9 cellular contexts compared by ENCODE assay signal in the genomic region with DNA sequence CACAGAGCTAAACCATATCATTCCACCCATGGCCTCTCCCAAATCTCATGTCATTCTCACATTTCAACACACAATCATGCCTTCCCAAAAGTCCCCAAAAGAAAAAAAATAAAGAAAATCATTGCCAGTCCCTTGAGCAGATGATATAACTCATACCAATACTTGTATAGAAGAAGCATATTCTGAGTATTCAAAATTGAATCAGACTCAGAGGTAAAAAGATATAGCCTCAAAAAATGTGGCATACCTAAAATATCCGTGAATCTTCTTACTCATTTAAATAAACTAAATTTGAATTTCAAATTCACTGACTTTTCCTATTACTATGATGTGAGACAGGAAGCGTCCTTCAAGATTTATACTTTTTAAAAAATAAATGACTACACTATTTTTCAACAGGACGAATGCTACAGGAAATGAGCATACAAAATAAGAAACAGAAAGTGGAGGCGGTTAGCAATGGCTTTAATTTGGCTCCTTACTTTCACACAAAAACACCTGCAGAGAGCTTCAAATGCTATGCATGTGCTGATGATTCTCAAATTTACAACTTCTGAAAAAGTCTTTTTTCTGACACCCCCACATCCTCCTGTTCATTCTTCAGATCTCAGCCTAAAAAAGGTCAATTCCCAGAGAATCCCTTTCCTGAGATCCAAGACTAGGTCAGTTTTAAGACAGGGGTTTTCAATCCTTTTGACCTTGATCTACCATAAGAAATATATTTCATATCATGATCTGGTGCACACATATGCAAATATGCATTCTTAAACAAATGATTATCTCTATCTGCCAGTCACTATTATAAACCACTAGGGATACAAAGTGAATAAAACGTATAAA. TPM values are rescaled to one million over a fixed set of nuclear protein-coding genes. Genes with fewer than 3 reads are reported as not detected.
DNase-seq lines count a peak whose midpoint lies in the region; ATAC-seq and TF ChIP-seq lines count a peak whose summit lies in the region.
"Had no signal": no experiment of that assay in that cellular context is flagged by ENCODE, and none has a peak within 500 bp of the region (broad histone marks: within the 10 kb centered on the region; RNA-seq: fewer than 3 reads in every experiment).

No MANE protein-coding gene starts in this region.

- TF ChIP-seq CTCF in GM12864 (IDR thresholded peaks at IDR 0.05; ENCODE audit: low read depth, low read length, missing control alignments) (no peak), coronary artery (IDR thresholded peaks at IDR 0.05) (no peak)

- peaks cover 2% of the 10 kb centered on the region for H3K27me3 Mint-ChIP-seq in activated T-helper 1 cell treated with anti-CD3 and anti-CD28 coated beads, Interleukin-12 subunit alpha, Interleukin-12 subunit beta, Interleukin-2, Interleukin-4 antibody, amounts not matched to agents 30 ng/mL and 10 ng/mL and 1 ng/mL, durations not matched to agents 14 hours and 24 hours and 36 hours (ENCODE audit: insufficient read depth)

- intact Hi-C loops in activated T-helper 1 cell treated with anti-CD3 and anti-CD28 coated beads, Interleukin-12 subunit alpha, Interleukin-12 subunit beta, Interleukin-2, Interleukin-4 antibody, amounts not matched to agents 30 ng/mL and 10 ng/mL and 1 ng/mL, durations not matched to agents 14 hours and 24 hours and 36 hours (cut with micrococcal nuclease) = loop anchor here (1.0 to 2.0 kb wide), 7 partner anchors 32 to 366 kb away; a partner anchor contains a TSS

- DNase-seq in GM12864 (ENCODE audit: low read depth) (peak; percentile 87), anterior cingulate cortex (lab: John Stamatoyannopoulos, UW) (no peak), coronary artery (ENCODE audit: low spot score) (no peak), DMS79 treated with DMSO at 0.1 percent for 48 hours (lab: John Stamatoyannopoulos, UW) (no peak), GM19238 (ENCODE audit: insufficient read length, low spot score) (no peak)
- DNase-seq in activated T-helper 1 cell treated with anti-CD3 and anti-CD28 coated beads, Interleukin-12 subunit alpha, Interleukin-12 subunit beta, Interleukin-2, Interleukin-4 antibody, amounts not matched to agents 30 ng/mL and 10 ng/mL and 1 ng/mL, durations not matched to agents 14 hours and 24 hours and 36 hours (ENCODE audit: low spot score) = no peak
- DNase-seq: NCI-H2081 had no signal

- H3K4me3 ChIP-seq in GM12864 (ENCODE audit: low read depth, low read length) = no peak overlapping the region; the same call in 1 of the 2 replicates
- H3K4me3 ChIP-seq in coronary artery = no peak overlapping the region

- peaks cover 32% of the 10 kb centered on the region for H3K4me1 Mint-ChIP-seq in activated T-helper 1 cell treated with anti-CD3 and anti-CD28 coated beads, Interleukin-12 subunit alpha, Interleukin-12 subunit beta, Interleukin-2, Interleukin-4 antibody, amounts not matched to agents 30 ng/mL and 10 ng/mL and 1 ng/mL, durations not matched to agents 14 hours and 24 hours and 36 hours (ENCODE audit: low read depth)

- no peaks in the 10 kb centered on the region for H3K9me3 Mint-ChIP-seq in activated T-helper 1 cell treated with anti-CD3 and anti-CD28 coated beads, Interleukin-12 subunit alpha, Interleukin-12 subunit beta, Interleukin-2, Interleukin-4 antibody, amounts not matched to agents 30 ng/mL and 10 ng/mL and 1 ng/mL, durations not matched to agents 14 hours and 24 hours and 36 hours

- ATAC-seq in GM19467 (IDR thresholded peaks at IDR 0.05; ENCODE audit: unreplicated experiment) (peak; percentile 82), HG03103 (IDR thresholded peaks at IDR 0.05; ENCODE audit: low read depth, unreplicated experiment) (peak; percentile 62)

- no peak overlapping the region for H3K27ac ChIP-seq in coronary artery

- peak overlapping the region; percentile 45 for H3K4me3 Mint-ChIP-seq in activated T-helper 1 cell treated with anti-CD3 and anti-CD28 coated beads, Interleukin-12 subunit alpha, Interleukin-12 subunit beta, Interleukin-2, Interleukin-4 antibody, amounts not matched to agents 30 ng/mL and 10 ng/mL and 1 ng/mL, durations not matched to agents 14 hours and 24 hours and 36 hours

- H3K36me3 Mint-ChIP-seq in activated T-helper 1 cell treated with anti-CD3 and anti-CD28 coated beads, Interleukin-12 subunit alpha, Interleukin-12 subunit beta, Interleukin-2, Interleukin-4 antibody, amounts not matched to agents 30 ng/mL and 10 ng/mL and 1 ng/mL, durations not matched to agents 14 hours and 24 hours and 36 hours (ENCODE audit: low read depth) = peaks cover 2% of the 10 kb centered on the region

- H3K27ac Mint-ChIP-seq in activated T-helper 1 cell treated with anti-CD3 and anti-CD28 coated beads, Interleukin-12 subunit alpha, Interleukin-12 subunit beta, Interleukin-2, Interleukin-4 antibody, amounts not matched to agents 30 ng/mL and 10 ng/mL and 1 ng/mL, durations not matched to agents 14 hours and 24 hours and 36 hours = peak overlapping the region; percentile 56

RNA-seq across cellular contexts. Expression of a gene that starts 39.6 kb away (rescaled TPM):
- total RNA-seq in activated T-helper 1 cell treated with anti-CD3 and anti-CD28 coated beads, Interleukin-12 subunit alpha, Interleukin-12 subunit beta, Interleukin-2, Interleukin-4 antibody, amounts not matched to agents 30 ng/mL and 10 ng/mL and 1 ng/mL, durations not matched to agents 14 hours and 24 hours and 36 hours = 26.7 and 28.2 TPM in 2 replicates

RNA-seq across cellular contexts. Expression of a gene that starts 42.9 kb away (rescaled TPM):
- 1.6 and 1.9 TPM in 2 replicates for total RNA-seq in activated T-helper 1 cell treated with anti-CD3 and anti-CD28 coated beads, Interleukin-12 subunit alpha, Interleukin-12 subunit beta, Interleukin-2, Interleukin-4 antibody, amounts not matched to agents 30 ng/mL and 10 ng/mL and 1 ng/mL, durations not matched to agents 14 hours and 24 hours and 36 hours
